In genomic region chr6:128601060-128601459, GRCh38 we compare ENCODE assay signal across 12 cellular contexts.
DNase-seq lines count a peak whose midpoint lies in the region; ATAC-seq and TF ChIP-seq lines count a peak whose summit lies in the region.
"Had no signal": no experiment of that assay in that cellular context is flagged by ENCODE, and none has a peak within 500 bp of the region (broad histone marks: within the 10 kb centered on the region; RNA-seq: fewer than 3 reads in every experiment).

No MANE protein-coding gene starts in this region.

- no peak for TF ChIP-seq POLR2A in breast epithelium (IDR thresholded peaks at IDR 0.05)
- no peak for TF ChIP-seq POLR2A in stomach (IDR thresholded peaks at IDR 0.05)

- H3K9me3 ChIP-seq in breast epithelium = no peaks in the 10 kb centered on the region
- H3K9me3 ChIP-seq in stomach = no peaks in the 10 kb centered on the region

- H3K9me3 Mint-ChIP-seq in MCF 10A (ENCODE audit: unreplicated experiment) = peaks cover 13% of the 10 kb centered on the region
- H3K9me3 Mint-ChIP-seq in activated T-helper 17 cell treated with anti-CD3 and anti-CD28 coated beads, Interleukin-2, amount 50 U/mL, for 72 hours = no peaks in the 10 kb centered on the region
- H3K9me3 Mint-ChIP-seq: T-helper 1 cell treated with Interleukin-12 subunit alpha and Interleukin-12 subunit beta and Interleukin-4 antibody, amounts not matched to agents 30 μg/mL and 1 μg/mL, for 36 hours had no signal

- DNase-seq in MCF 10A (ENCODE audit: unreplicated experiment) (no peak), breast epithelium (ENCODE audit: low spot score in 2 of 2) (no peak), glomerular visceral epithelial cell (ENCODE audit: extremely low spot score) (peak; percentile 26), stomach (peak; percentile 41), NCI-H524 (lab: John Stamatoyannopoulos, UW) (no peak), ureter (ENCODE audit: low spot score) (no peak)
- DNase-seq: activated CD8-positive, alpha-beta memory T cell treated with anti-CD3 and anti-CD28 coated beads, Interleukin-2, amount 10 ng/mL, durations not matched to agents 7 days and 5 days; NCI-H446 had no signal

- WGBS in stomach, 5 donors = 19 to 38% (median 29%) methylated on average over 4 of the region's 4 CpGs

- H3K4me1 Mint-ChIP-seq in MCF 10A (ENCODE audit: insufficient read depth, unreplicated experiment) = peaks cover 49% of the 10 kb centered on the region
- H3K4me1 Mint-ChIP-seq in activated T-helper 17 cell treated with anti-CD3 and anti-CD28 coated beads, Interleukin-2, amount 50 U/mL, for 72 hours = peaks cover 6% of the 10 kb centered on the region

- POLR2A ChIA-PET in MCF 10A (lab: Yijun Ruan, JAX) = interaction anchor here (0.9 to 2.0 kb wide), 5 partner anchors 9 to 89 kb away, joined by 4 to 9 read pairs (median 4); partner anchors contain the start of gene PTPRK

- ATAC-seq in SK-N-SH treated with all-trans-retinoic acid at 6 μM for 48 hours = peak; percentile 79
- no peak for ATAC-seq in activated T-helper 17 cell treated with anti-CD3 and anti-CD28 coated beads, Interleukin-2, amount 50 U/mL, for 72 hours (replicated peaks)

- TF ChIP-seq EP300 in stomach (IDR thresholded peaks at IDR 0.05) = no peak

- H3K4me1 ChIP-seq in breast epithelium (no peaks in the 10 kb centered on the region), stomach (peaks cover 0 to 30% (median 12%) of the 10 kb centered on the region in 4 donors)

- H3K27ac ChIP-seq in breast epithelium (no peak overlapping the region), stomach (no peak overlapping the region)

- H3K4me3 Mint-ChIP-seq in MCF 10A (ENCODE audit: unreplicated experiment) = no peak overlapping the region
- H3K4me3 Mint-ChIP-seq in activated T-helper 17 cell treated with anti-CD3 and anti-CD28 coated beads, Interleukin-2, amount 50 U/mL, for 72 hours = no peak overlapping the region
- H3K4me3 Mint-ChIP-seq: activated CD8-positive, alpha-beta memory T cell treated with anti-CD3 and anti-CD28 coated beads, Interleukin-2, amount 10 ng/mL, durations not matched to agents 7 days and 5 days; memory B cell; T-helper 1 cell treated with Interleukin-12 subunit alpha and Interleukin-12 subunit beta and Interleukin-4 antibody, amounts not matched to agents 30 μg/mL and 1 μg/mL, for 36 hours had no signal

- H3K36me3 Mint-ChIP-seq in MCF 10A (ENCODE audit: insufficient read depth, unreplicated experiment) = no peaks in the 10 kb centered on the region
- no peaks in the 10 kb centered on the region for H3K36me3 Mint-ChIP-seq in activated T-helper 17 cell treated with anti-CD3 and anti-CD28 coated beads, Interleukin-2, amount 50 U/mL, for 72 hours (ENCODE audit: low read depth)
- H3K36me3 Mint-ChIP-seq: activated CD8-positive, alpha-beta memory T cell treated with anti-CD3 and anti-CD28 coated beads, Interleukin-2, amount 10 ng/mL, durations not matched to agents 7 days and 5 days; memory B cell had no signal

- no peaks in the 10 kb centered on the region for H3K27me3 Mint-ChIP-seq in MCF 10A (ENCODE audit: insufficient read depth, unreplicated experiment)
- peaks cover 28% of the 10 kb centered on the region for H3K27me3 Mint-ChIP-seq in activated T-helper 17 cell treated with anti-CD3 and anti-CD28 coated beads, Interleukin-2, amount 50 U/mL, for 72 hours
- H3K27me3 Mint-ChIP-seq: memory B cell had no signal

- TF ChIP-seq CTCF in MCF 10A (IDR thresholded peaks at IDR 0.05; ENCODE audit: unreplicated experiment) (no peak), breast epithelium (IDR thresholded peaks at IDR 0.05) (no peak), stomach (IDR thresholded peaks at IDR 0.05) (no peak)

- BruUV-seq in MCF 10A (replicated peaks; lab: Mats Ljungman, UMichigan) = no TSS peak

- H3K27me3 ChIP-seq in breast epithelium (no peaks in the 10 kb centered on the region), stomach (no peaks in the 10 kb centered on the region)

- peak overlapping the region; percentile 44 for H3K27ac Mint-ChIP-seq in MCF 10A (ENCODE audit: low read depth, unreplicated experiment)
- no peak overlapping the region for H3K27ac Mint-ChIP-seq in activated T-helper 17 cell treated with anti-CD3 and anti-CD28 coated beads, Interleukin-2, amount 50 U/mL, for 72 hours
- H3K27ac Mint-ChIP-seq: activated CD8-positive, alpha-beta memory T cell treated with anti-CD3 and anti-CD28 coated beads, Interleukin-2, amount 10 ng/mL, durations not matched to agents 7 days and 5 days; memory B cell; T-helper 1 cell treated with Interleukin-12 subunit alpha and Interleukin-12 subunit beta and Interleukin-4 antibody, amounts not matched to agents 30 μg/mL and 1 μg/mL, for 36 hours had no signal

- H3K36me3 ChIP-seq in breast epithelium = no peaks in the 10 kb centered on the region
- H3K36me3 ChIP-seq in stomach = no peaks in the 10 kb centered on the region

- intact Hi-C loops in MCF 10A (cut with micrococcal nuclease) = no loop called here
- intact Hi-C loops in breast epithelium (cut with DNase I; ENCODE audit: low total_unique reads) = no loop called here
- intact Hi-C loops in stomach (cut with DNase I; ENCODE audit: low total_unique reads) = no loop called here

- H3K4me3 ChIP-seq in breast epithelium = no peak overlapping the region
- no peak overlapping the region for H3K4me3 ChIP-seq in stomach

- CTCF ChIA-PET in MCF 10A (lab: Yijun Ruan, JAX) = interaction anchor here (1.2 kb wide), 1 partner anchor 14 kb away, joined by 4 read pairs; no protein-coding TSS in a partner anchor

TF ChIP-seq in SK-N-SH treated with all-trans-retinoic acid at 6 μM for 48 hours, 23 proteins besides CTCF, POLR2A, EP300 and RAD21 (continues in another document):
- TF ChIP-seq SNAI2 (CRISPR knock-in tag; IDR thresholded peaks at IDR 0.05) (no peak), TOX (CRISPR knock-in tag; IDR thresholded peaks at IDR 0.05; ENCODE audit: borderline replicate concordance) (no peak), PATZ1 (CRISPR knock-in tag; IDR thresholded peaks at IDR 0.05; ENCODE audit: borderline replicate concordance) (no peak), POU6F1 (CRISPR knock-in tag; IDR thresholded peaks at IDR 0.05; ENCODE audit: borderline replicate concordance, low read depth) (no peak), ZNF565 (CRISPR knock-in tag; conservative IDR thresholded peaks at IDR 0.05; ENCODE audit: low read depth) (no peak), TCF4 (CRISPR knock-in tag; IDR thresholded peaks at IDR 0.05; ENCODE audit: borderline replicate concordance) (no peak), ZNF70 (CRISPR knock-in tag; IDR thresholded peaks at IDR 0.05) (no peak), ZFP30 (CRISPR knock-in tag; IDR thresholded peaks at IDR 0.05) (no peak), ZFP3 (CRISPR knock-in tag; IDR thresholded peaks at IDR 0.05) (no peak), ZNF8 (CRISPR knock-in tag; IDR thresholded peaks at IDR 0.05) (no peak), ARNTL (CRISPR knock-in tag; IDR thresholded peaks at IDR 0.05; ENCODE audit: borderline replicate concordance, low read depth) (no peak), ESRRG (CRISPR knock-in tag; IDR thresholded peaks at IDR 0.05) (no peak), CSDC2 (CRISPR knock-in tag; IDR thresholded peaks at IDR 0.05) (no peak), ISL1 (CRISPR knock-in tag; IDR thresholded peaks at IDR 0.05) (no peak), BACH2 (CRISPR knock-in tag; IDR thresholded peaks at IDR 0.05; ENCODE audit: borderline replicate concordance) (no peak)

Comparison
In these comparisons a context has a peak if more than half of its experiments do, and no peak if none do; other contexts are left out.
1. DNase-seq: peak in glomerular visceral epithelial cell (single experiment) and stomach (single experiment); none in MCF 10A (single experiment), breast epithelium (0 of 2), NCI-H524 (0 of 2) and ureter (single experiment).